Comparison of ENCODE assay signal across 8 cellular contexts in genomic region chr22:21650823-21651520, GRCh38. TPM values are rescaled to one million over a fixed set of nuclear protein-coding genes. Genes with fewer than 3 reads are reported as not detected.
A peak's percentile ranks its signal among the peaks of the same experiment; 100 is the strongest.
DNase-seq lines count a peak whose midpoint lies in the region; ATAC-seq and TF ChIP-seq lines count a peak whose summit lies in the region.

No MANE protein-coding gene starts in this region.

- no peaks in the 10 kb centered on the region for H3K36me3 ChIP-seq in Panc1 (ENCODE audit: control insufficient read depth, insufficient read depth, low read length)
- H3K36me3 ChIP-seq in fibroblast of lung (ENCODE audit: control insufficient read depth, insufficient read depth, low read length), result peaks cover 10% of the 10 kb centered on the region
- H3K36me3 ChIP-seq in skeletal muscle tissue (ENCODE audit: control insufficient read depth in 3 of 3, insufficient read depth in 3 of 3, low read length in 3 of 3), result peaks cover 0 to 3% (median 0%) of the 10 kb centered on the region in 3 donors

- peaks cover 3% of the 10 kb centered on the region for H3K79me2 ChIP-seq in fibroblast of lung (ENCODE audit: control insufficient read depth, insufficient read depth, low read length)

- H3K4me3 ChIP-seq in Panc1 (ENCODE audit: low read depth in 2 of 2, low read length in 2 of 2) (peak overlapping the region; percentile 64 to 69), fibroblast of lung (replicated peaks in 1 of 4; ENCODE audit: control extremely low read depth in 1 of 4, insufficient read depth in 1 of 4, low read depth in 3 of 4, low read length in 4 of 4) (peak overlapping the region; percentile 61 to 78 (median 74)), skeletal muscle tissue (ENCODE audit: low read length in 3 of 3) (peak overlapping the region; percentile 69 to 76 (median 72))

- H3K27ac ChIP-seq in Panc1 (ENCODE audit: low read length) (peak overlapping the region; percentile 75), fibroblast of lung (ENCODE audit: insufficient read depth, low read length) (peak overlapping the region; percentile 65), skeletal muscle tissue (ENCODE audit: low read depth, low read length) (no peak overlapping the region)

- TF ChIP-seq CTCF in Panc1 (IDR thresholded peaks at IDR 0.05) (no peak), fibroblast of lung (conservative IDR thresholded peaks at IDR 0.05 in 1 of 2, IDR thresholded peaks at IDR 0.05 in 1 of 2; ENCODE audit: low read depth in 1 of 2, low read length in 2 of 2) (no peak)

- intact Hi-C loops in Panc1 (cut with micrococcal nuclease; ENCODE audit: unreplicated experiment), result no loop called here

- H3K27me3 ChIP-seq in Panc1 (ENCODE audit: control insufficient read depth, insufficient read depth, low read length) (no peaks in the 10 kb centered on the region), fibroblast of lung (ENCODE audit: control insufficient read depth, insufficient read depth, low read length) (no peaks in the 10 kb centered on the region), skeletal muscle tissue (ENCODE audit: control insufficient read depth in 3 of 3, insufficient read depth in 3 of 3, low read length in 3 of 3) (peaks cover 0 to 6% (median 0%) of the 10 kb centered on the region in 3 donors)

- BruUV-seq in Panc1 (replicated peaks; lab: Mats Ljungman, UMichigan), result no TSS peak

- H2AFZ ChIP-seq in fibroblast of lung (ENCODE audit: low read length), result no peak overlapping the region

- CTCF ChIA-PET in Panc1 (lab: Charles Lee), result no interaction called here

- DNase-seq in SIG-M5 treated with dmso at 0.1 percent for 504 hours (lab: John Stamatoyannopoulos, UW; ENCODE audit: unreplicated experiment) (peak; percentile 51), SIG-M5 (lab: John Stamatoyannopoulos, UW) (no peak), Panc1 (ENCODE audit: low read depth, low spot score) (no peak), fibroblast of lung (ENCODE audit: low read depth in 2 of 2) (no peak), NCI-H2029 (lab: John Stamatoyannopoulos, UW) (no peak)
- DNase-seq in stimulated activated CD4-positive, alpha-beta T cell treated with anti-CD3 and anti-CD28 coated beads, Interleukin-2, amount 100 ng/mL, for 48 hours, result no peak

- H3K4me1 ChIP-seq in Panc1 (ENCODE audit: control insufficient read depth, insufficient read depth, low read length), result no peaks in the 10 kb centered on the region
- H3K4me1 ChIP-seq in fibroblast of lung (ENCODE audit: control insufficient read depth, extremely low read depth, insufficient read depth, low read length), result peaks cover 6% of the 10 kb centered on the region
- peaks cover 10 to 23% (median 13%) of the 10 kb centered on the region in 3 donors for H3K4me1 ChIP-seq in skeletal muscle tissue (ENCODE audit: control insufficient read depth in 3 of 3, insufficient read depth in 3 of 3, low read length in 3 of 3)

- no peaks in the 10 kb centered on the region for H3K9me3 ChIP-seq in Panc1 (ENCODE audit: control insufficient read depth, insufficient read depth, low read depth, low read length)
- H3K9me3 ChIP-seq in fibroblast of lung (ENCODE audit: control insufficient read depth, insufficient read depth, low read depth, low read length), result no peaks in the 10 kb centered on the region
- H3K9me3 ChIP-seq in skeletal muscle tissue (ENCODE audit: control insufficient read depth in 3 of 3, low read length in 3 of 3), result no peaks in the 10 kb centered on the region

- peak overlapping the region; percentile 95 for H3K4me2 ChIP-seq in fibroblast of lung (ENCODE audit: extremely low read depth, insufficient read depth, low read length)

- POLR2A ChIA-PET in Panc1 (lab: Charles Lee), result no interaction called here

- peak; percentile 3; the same call in 1 of the 2 replicates for ATAC-seq in Panc1
- no peak for ATAC-seq in HG02884 (IDR thresholded peaks at IDR 0.05; ENCODE audit: unreplicated experiment)

- no peaks in the 10 kb centered on the region for H4K20me1 ChIP-seq in fibroblast of lung (ENCODE audit: control insufficient read depth, extremely low read depth, insufficient read depth, low read length)

- in situ Hi-C loops in Panc1 (cut with HindIII; ENCODE audit: low pct_unique_long_range_greater_than_20kb, low sequenced_read_pairs), result no loop called here

- no peak overlapping the region for H3K9ac ChIP-seq in fibroblast of lung (ENCODE audit: insufficient read depth, low read length)
- peak overlapping the region; percentile 70 to 79 (median 70) for H3K9ac ChIP-seq in skeletal muscle tissue (ENCODE audit: low read depth in 1 of 3, low read length in 3 of 3)

RNA-seq across cellular contexts. Expression of gene SDF2L1, which starts 8.9 kb away (rescaled TPM):
- 66.0 TPM for total RNA-seq in Panc1 (2021; ENCODE audit: unreplicated experiment)
- 101 TPM for polyA plus RNA-seq in Panc1 (2012; ENCODE audit: insufficient read length)
- 13.2 and 14.6 TPM in 2 replicates for total RNA-seq in fibroblast of lung
- 12.0 and 17.2 TPM in 2 replicates for polyA plus RNA-seq in fibroblast of lung
- 34.7 and 78.1 TPM in 2 replicates for polyA plus RNA-seq in fibroblast of lung (2012)
- 20.7 and 22.4 TPM in 2 replicates for polyA minus RNA-seq in fibroblast of lung (ENCODE audit: low replicate concordance)
- 4.2 TPM for total RNA-seq in skeletal muscle tissue

RNA-seq across cellular contexts. Expression of gene PPIL2, which starts 14.8 kb away (rescaled TPM):
- total RNA-seq in Panc1 (2021; ENCODE audit: unreplicated experiment) (40.0 TPM), fibroblast of lung (14.9 and 18.3 TPM in 2 replicates), skeletal muscle tissue (17.7 TPM)
- polyA plus RNA-seq in Panc1 (2012; ENCODE audit: insufficient read length), result 39.3 TPM
- 25.5 and 35.3 TPM in 2 replicates for polyA plus RNA-seq in fibroblast of lung
- polyA plus RNA-seq in fibroblast of lung (2012), result 27.8 and 34.0 TPM in 2 replicates
- polyA minus RNA-seq in fibroblast of lung (ENCODE audit: low replicate concordance), result 47.2 and 51.1 TPM in 2 replicates

RNA-seq across cellular contexts. Expression of gene CCDC116, which starts 18.4 kb away (rescaled TPM):
- total RNA-seq in Panc1 (2021; ENCODE audit: unreplicated experiment), result not detected
- polyA plus RNA-seq in Panc1 (2012; ENCODE audit: insufficient read length), result 0.17 TPM
- total RNA-seq in fibroblast of lung, result under 0.01 and 0.17 TPM in 2 replicates
- polyA plus RNA-seq in fibroblast of lung, result 0.03 and 0.06 TPM in 2 replicates
- 0.10 TPM in 1 of 2 replicates, not detected in the other for polyA plus RNA-seq in fibroblast of lung (2012)
- polyA minus RNA-seq in fibroblast of lung (ENCODE audit: low replicate concordance), result not detected in 2 replicates
- not detected for total RNA-seq in skeletal muscle tissue

RNA-seq across cellular contexts. Expression of gene YDJC, which starts 21.1 kb away (rescaled TPM):
- total RNA-seq in Panc1 (2021; ENCODE audit: unreplicated experiment), result 60.6 TPM
- polyA plus RNA-seq in Panc1 (2012; ENCODE audit: insufficient read length), result 73.2 TPM
- 7.4 and 10.4 TPM in 2 replicates for total RNA-seq in fibroblast of lung
- polyA plus RNA-seq in fibroblast of lung, result 4.7 and 5.7 TPM in 2 replicates
- 10.6 and 16.0 TPM in 2 replicates for polyA plus RNA-seq in fibroblast of lung (2012)
- 8.0 and 13.5 TPM in 2 replicates for polyA minus RNA-seq in fibroblast of lung (ENCODE audit: low replicate concordance)
- total RNA-seq in skeletal muscle tissue, result 1.0 TPM
